In genomic region chr16:47990676-47991075, GRCh38 we compare ENCODE assay signal across 18 cellular contexts.
DNase-seq lines count a peak whose midpoint lies in the region; ATAC-seq and TF ChIP-seq lines count a peak whose summit lies in the region.
"Had no signal": no experiment of that assay in that cellular context is flagged by ENCODE, and none has a peak within 500 bp of the region (broad histone marks: within the 10 kb centered on the region; RNA-seq: fewer than 3 reads in every experiment).

No MANE protein-coding gene starts in this region.

- in situ Hi-C loops in brain microvascular endothelial cell (cut with HindIII; ENCODE audit: low pct_ligation_motif_present, low sequenced_read_pairs) = no loop called here

- 77% methylated on average over 2 of the region's 2 CpGs for WGBS in esophagus muscularis mucosa
- 49 to 50% methylated on average over 2 of the region's 2 CpGs for WGBS in heart right ventricle, 2 donors

- H3K36me3 ChIP-seq in esophagus muscularis mucosa (no peaks in the 10 kb centered on the region), vagina (no peaks in the 10 kb centered on the region), heart right ventricle (no peaks in the 10 kb centered on the region), brain microvascular endothelial cell (replicated peaks) (no peaks in the 10 kb centered on the region)
- H3K36me3 ChIP-seq: BLaER1 treated with 17β-estradiol and CSF1 and Interleukin-3, amounts not matched to agents 10 nM and 100 nM had no signal

- no peaks in the 10 kb centered on the region for H3K4me1 ChIP-seq in esophagus muscularis mucosa
- no peaks in the 10 kb centered on the region for H3K4me1 ChIP-seq in vagina
- H3K4me1 ChIP-seq in heart right ventricle = no peaks in the 10 kb centered on the region
- H3K4me1 ChIP-seq: BLaER1 treated with 17β-estradiol and CSF1 and Interleukin-3, amounts not matched to agents 10 nM and 100 nM had no signal

- H3K27ac ChIP-seq in esophagus muscularis mucosa (replicated peaks in 1 of 4) (no peak overlapping the region), vagina (no peak overlapping the region), heart right ventricle (no peak overlapping the region), brain microvascular endothelial cell (no peak overlapping the region)
- H3K27ac ChIP-seq: BLaER1 treated with 17β-estradiol and CSF1 and Interleukin-3, amounts not matched to agents 10 nM and 100 nM; GM23248; HL-60 had no signal

- TF ChIP-seq CTCF in esophagus muscularis mucosa (IDR thresholded peaks at IDR 0.05) (no peak), vagina (IDR thresholded peaks at IDR 0.05) (no peak), heart right ventricle (IDR thresholded peaks at IDR 0.05) (no peak), brain microvascular endothelial cell (IDR thresholded peaks at IDR 0.05; ENCODE audit: low read depth, low read length, missing control alignments) (no peak)

- ATAC-seq in HG02973 (IDR thresholded peaks at IDR 0.05; ENCODE audit: unreplicated experiment) (no peak), heart right ventricle (no peak)
- ATAC-seq: CD8-positive, alpha-beta T cell; HCT116 had no signal

- peaks cover 0 to 16% (median 3%) of the 10 kb centered on the region in 4 donors for H3K9me3 ChIP-seq in esophagus muscularis mucosa
- no peaks in the 10 kb centered on the region for H3K9me3 ChIP-seq in vagina
- peaks cover 0 to 29% (median 10%) of the 10 kb centered on the region in 11 donors for H3K9me3 ChIP-seq in heart right ventricle

- H3K4me3 ChIP-seq in esophagus muscularis mucosa = no peak overlapping the region
- H3K4me3 ChIP-seq in vagina = no peak overlapping the region
- no peak overlapping the region for H3K4me3 ChIP-seq in heart right ventricle
- no peak overlapping the region for H3K4me3 ChIP-seq in brain microvascular endothelial cell (ENCODE audit: low read depth, low read length)
- H3K4me3 ChIP-seq: BLaER1 treated with 17β-estradiol and CSF1 and Interleukin-3, amounts not matched to agents 10 nM and 100 nM; GM23248 had no signal

- no peak for TF ChIP-seq POLR2A in esophagus muscularis mucosa (IDR thresholded peaks at IDR 0.05; ENCODE audit: low read depth)
- TF ChIP-seq POLR2A in vagina (IDR thresholded peaks at IDR 0.05) = no peak

- TF ChIP-seq EP300 in esophagus muscularis mucosa (IDR thresholded peaks at IDR 0.05) = no peak

- DNase-seq in Daoy (ENCODE audit: low read depth) = peak; percentile 19
- DNase-seq in NCI-H226 = peak; percentile 79
- DNase-seq in esophagus muscularis mucosa (ENCODE audit: extremely low spot score) = peak; percentile 12
- DNase-seq in vagina (ENCODE audit: extremely low spot score in 2 of 2) = peak; percentile 27 to 28
- no peak for DNase-seq in heart right ventricle
- no peak for DNase-seq in brain microvascular endothelial cell
- DNase-seq: 8988T; Calu3; CD8-positive, alpha-beta T cell; DMS79 treated with DMSO at 0.1 percent for 48 hours; EL; GM23248; IMR-90; KBM-7 had no signal

- intact Hi-C loops in esophagus muscularis mucosa (cut with DNase I) = no loop called here
- intact Hi-C loops in vagina (cut with DNase I) = no loop called here
- intact Hi-C loops in heart right ventricle (cut with DNase I) = no loop called here

- H3K27me3 ChIP-seq in esophagus muscularis mucosa (no peaks in the 10 kb centered on the region), vagina (no peaks in the 10 kb centered on the region), heart right ventricle (peaks cover 0 to 7% (median 0%) of the 10 kb centered on the region in 7 donors), brain microvascular endothelial cell (replicated peaks) (no peaks in the 10 kb centered on the region)
- H3K27me3 ChIP-seq: BLaER1 treated with 17β-estradiol and CSF1 and Interleukin-3, amounts not matched to agents 10 nM and 100 nM had no signal

Comparison
In these comparisons a context has a peak if more than half of its experiments do, and no peak if none do; other contexts are left out.
1. DNase-seq: peak in Daoy (single experiment), NCI-H226 (single experiment), esophagus muscularis mucosa (single experiment) and vagina (2 of 2); none in heart right ventricle (0 of 2) and brain microvascular endothelial cell (single experiment).